Comparison of ENCODE assay signal across 7 cellular contexts in genomic region chr13:19606737-19607136, GRCh38. TPM values are rescaled to one million over a fixed set of nuclear protein-coding genes. Genes with fewer than 3 reads are reported as not detected.
"Had no signal": no experiment of that assay in that cellular context is flagged by ENCODE, and none has a peak within 500 bp of the region (broad histone marks: within the 10 kb centered on the region; RNA-seq: fewer than 3 reads in every experiment).

No MANE protein-coding gene starts in this region.

- H3K4me3 Mint-ChIP-seq: GM23338, H9 had no signal

- H3K4me2 ChIP-seq: GM23338 had no signal

- H3K27ac Mint-ChIP-seq: GM23338, H9 had no signal

- H2AFZ ChIP-seq: GM23338 had no signal

- FAIRE-seq: H1, HTR-8/SVneo had no signal

- ATAC-seq: GM23338 had no signal

- H3K4me1 Mint-ChIP-seq: GM23338 had no signal

- DNase-seq: H9, KBM-7 had no signal

- H3K4me3 ChIP-seq: GM23338 had no signal

RNA-seq across cellular contexts. Expression of gene TPTE2, which starts 45.4 kb away (rescaled TPM):
- total RNA-seq: GM23338, H1, H9, HT-29, IMR-90 had no signal
- polyA plus RNA-seq: GM23338, H1, IMR-90 had no signal
